Comparison of ENCODE assay signal across 28 cellular contexts in the genomic region with DNA sequence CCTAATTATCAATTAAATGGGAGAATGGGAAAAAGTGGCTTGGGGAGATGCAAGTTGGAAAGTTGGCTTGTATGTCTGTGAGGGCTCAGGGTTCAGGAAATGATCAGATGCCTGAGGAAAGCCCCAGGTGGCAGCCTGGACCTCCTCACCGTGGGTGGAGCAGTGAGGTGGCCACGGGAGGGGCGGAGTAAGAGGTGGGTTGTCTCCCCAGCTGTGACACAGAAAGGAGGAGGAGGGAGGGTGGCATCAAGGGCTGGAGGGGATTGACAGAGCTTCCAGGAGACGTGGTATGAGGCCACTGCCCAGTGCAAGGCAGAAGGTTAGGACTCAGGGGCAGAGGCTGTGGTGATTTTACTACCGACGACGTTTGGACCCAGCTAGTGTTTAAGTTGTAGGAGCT.
DNase-seq lines count a peak whose midpoint lies in the region; TF ChIP-seq lines count a peak whose summit lies in the region.
"Had no signal": no experiment of that assay in that cellular context is flagged by ENCODE, and none has a peak within 500 bp of the region (broad histone marks: within the 10 kb centered on the region; RNA-seq: fewer than 3 reads in every experiment).

No MANE protein-coding gene starts in this region.

- H3K27ac Mint-ChIP-seq in endodermal cell = no peak overlapping the region
- H3K27ac Mint-ChIP-seq: activated B cell treated with CpG ODN at 0.5 μM for 24 hours; mesothelial cell of epicardium; nephron progenitor cell; T-helper 1 cell treated with Interleukin-12 subunit alpha and Interleukin-12 subunit beta and Interleukin-4 antibody, amounts not matched to agents 30 μg/mL and 1 μg/mL, for 36 hours had no signal

- H3K9me3 ChIP-seq in BLaER1 (peaks cover 14% of the 10 kb centered on the region), endodermal cell (ENCODE audit: control insufficient read depth, low read length) (no peaks in the 10 kb centered on the region)
- H3K9me3 ChIP-seq: gastrocnemius medialis, prostate gland, SJCRH30 had no signal

- no peaks in the 10 kb centered on the region for H3K27me3 Mint-ChIP-seq in endodermal cell (ENCODE audit: insufficient read depth)
- H3K27me3 Mint-ChIP-seq: activated B cell treated with CpG ODN at 0.5 μM for 24 hours had no signal

- no peak overlapping the region for H3K27ac ChIP-seq in BLaER1
- H3K27ac ChIP-seq in endodermal cell (ENCODE audit: low read depth, low read length) = no peak overlapping the region
- H3K27ac ChIP-seq: 22Rv1, gastrocnemius medialis, KMS-11, prostate gland, SJCRH30 had no signal

- H3K27me3 ChIP-seq in BLaER1 = no peaks in the 10 kb centered on the region
- H3K27me3 ChIP-seq in endodermal cell (ENCODE audit: control insufficient read depth, insufficient read depth, low read length, poor library complexity, severe bottlenecking) = no peaks in the 10 kb centered on the region
- H3K27me3 ChIP-seq: gastrocnemius medialis had no signal

- H3K4me2 ChIP-seq in BLaER1 = peak overlapping the region; percentile 69
- H3K4me2 ChIP-seq: KMS-11, smooth muscle cell had no signal

- no peaks in the 10 kb centered on the region for H3K36me3 Mint-ChIP-seq in endodermal cell (ENCODE audit: low read depth)
- H3K36me3 Mint-ChIP-seq: mesothelial cell of epicardium had no signal

- H3K9ac ChIP-seq in BLaER1 (no peak overlapping the region), endodermal cell (ENCODE audit: extremely low read depth, low read length, poor library complexity, severe bottlenecking) (no peak overlapping the region)
- H3K9ac ChIP-seq: KMS-11 had no signal

- H3K9me3 Mint-ChIP-seq in endodermal cell = no peaks in the 10 kb centered on the region
- H3K9me3 Mint-ChIP-seq: mesothelial cell of epicardium; nephron progenitor cell; T-helper 1 cell treated with Interleukin-12 subunit alpha and Interleukin-12 subunit beta and Interleukin-4 antibody, amounts not matched to agents 30 μg/mL and 1 μg/mL, for 36 hours had no signal

- no peak overlapping the region for H3K4me3 Mint-ChIP-seq in endodermal cell
- H3K4me3 Mint-ChIP-seq: activated B cell treated with CpG ODN at 0.5 μM for 24 hours; mesothelial cell of epicardium; nephron progenitor cell; T-helper 1 cell treated with Interleukin-12 subunit alpha and Interleukin-12 subunit beta and Interleukin-4 antibody, amounts not matched to agents 30 μg/mL and 1 μg/mL, for 36 hours had no signal

- DNase-seq in DMS53 (lab: John Stamatoyannopoulos, UW) = peak; percentile 23
- no peak for DNase-seq in DMS53 treated with DMSO at 0.1 percent for 48 hours (lab: John Stamatoyannopoulos, UW; ENCODE audit: unreplicated experiment)
- DNase-seq in NCI-H460 (ENCODE audit: extremely low read depth, low read depth) = peak; percentile 92
- peak; percentile 56 for DNase-seq in endodermal cell
- no peak for DNase-seq in COLO668 (lab: John Stamatoyannopoulos, UW; ENCODE audit: unreplicated experiment)
- DNase-seq in NCI-H524 (lab: John Stamatoyannopoulos, UW) = no peak
- no peak for DNase-seq in activated gamma-delta T cell treated with Interleukin-2 at 50 U/mL for 16 hours
- DNase-seq: activated B cell treated with CpG ODN at 0.5 μM for 24 hours; activated gamma-delta T cell; amniotic stem cell; central memory CD4-positive, alpha-beta T cell; DMS153; gastrocnemius medialis; left cardiac atrium; NCI-H1105 treated with DMSO at 0.1 percent for 48 hours; NCI-H2107; NCI-H524 treated with DMSO at 0.1 percent for 48 hours; nephron progenitor cell; SJCRH30; stimulated activated CD8-positive, alpha-beta memory T cell treated with anti-CD3 and anti-CD28 coated beads, Interleukin-4, amount 100 ng/mL, for 48 hours; substantia nigra had no signal

- no peaks in the 10 kb centered on the region for H4K20me1 ChIP-seq in BLaER1

- peaks cover 3% of the 10 kb centered on the region for H3K4me1 Mint-ChIP-seq in endodermal cell
- H3K4me1 Mint-ChIP-seq: activated B cell treated with CpG ODN at 0.5 μM for 24 hours had no signal

- TF ChIP-seq CTCF in endodermal cell (conservative IDR thresholded peaks at IDR 0.05) = no peak

- H3K36me3 ChIP-seq in BLaER1 (no peaks in the 10 kb centered on the region), endodermal cell (ENCODE audit: control insufficient read depth, insufficient read depth, low read length) (no peaks in the 10 kb centered on the region)
- H3K36me3 ChIP-seq: gastrocnemius medialis, prostate gland, SJCRH30 had no signal

- H3K4me3 ChIP-seq in BLaER1 (no peak overlapping the region), endodermal cell (ENCODE audit: low read length) (no peak overlapping the region)
- H3K4me3 ChIP-seq: gastrocnemius medialis, prostate gland, SJCRH30, smooth muscle cell had no signal

- H3K4me1 ChIP-seq in BLaER1 (peaks cover 61% of the 10 kb centered on the region), endodermal cell (ENCODE audit: control insufficient read depth, insufficient read depth, low read length) (no peaks in the 10 kb centered on the region)
- H3K4me1 ChIP-seq: gastrocnemius medialis, prostate gland, SJCRH30 had no signal

- WGBS in endodermal cell (ENCODE audit: insufficient coverage in 1 of 2, insufficient read length in 1 of 2), 2 experiments = 80 to 89% methylated on average over 4 to 7 of the region's 7 CpGs

Comparison
In these comparisons a context has a peak if more than half of its experiments do, and no peak if none do; other contexts are left out.
1. DNase-seq: peak in DMS53 (single experiment), NCI-H460 (single experiment) and endodermal cell (single experiment); none in DMS53 treated with DMSO at 0.1 percent for 48 hours (single experiment), COLO668 (single experiment), NCI-H524 (0 of 2) and activated gamma-delta T cell treated with Interleukin-2 at 50 U/mL for 16 hours (single experiment).